7 cellular contexts compared by ENCODE assay signal in genomic region chr2:17878222-17879136, GRCh38. TPM values are rescaled to one million over a fixed set of nuclear protein-coding genes. Genes with fewer than 3 reads are reported as not detected.
DNase-seq lines count a peak whose midpoint lies in the region; ATAC-seq and TF ChIP-seq lines count a peak whose summit lies in the region.

TSS of gene KCNS3 (plus strand) at chr2:17878667. CDS start at chr2:17931009, 52,342 bp downstream.

- peaks cover 0 to 3% (median 0%) of the 10 kb centered on the region in 7 donors for H3K9me3 Mint-ChIP-seq in naive B cell

- ATAC-seq in GM21515 (IDR thresholded peaks at IDR 0.05; ENCODE audit: unreplicated experiment) (peak; percentile 79), naive B cell (ENCODE audit: low read depth in 2 of 2) (peak; percentile 58 to 59)

- TF ChIP-seq CTCF in GM12864 (IDR thresholded peaks at IDR 0.05; ENCODE audit: low read depth, low read length, missing control alignments) (no peak), esophagus muscularis mucosa (IDR thresholded peaks at IDR 0.05) (no peak)

- peaks cover 10 to 31% (median 29%) of the 10 kb centered on the region in 4 donors for H3K4me1 ChIP-seq in esophagus muscularis mucosa

- peak within 1 kb of the TSS in 2 of 6 donors; percentile 48 to 87 for H3K27ac Mint-ChIP-seq in naive B cell

- peaks cover 59 to 85% (median 67%) of the 10 kb centered on the region in 3 donors for H3K27me3 Mint-ChIP-seq in naive B cell

- intact Hi-C loops in esophagus muscularis mucosa (cut with DNase I), result loop anchor here (5.0 kb wide), 1 partner anchor 99 kb away; no protein-coding TSS in a partner anchor

- H3K36me3 ChIP-seq in esophagus muscularis mucosa, result no peaks in the 10 kb centered on the region

- H3K4me3 ChIP-seq in GM12864 (ENCODE audit: low read depth, low read length) (peak within 1 kb of the TSS; percentile 55), esophagus muscularis mucosa (peak within 1 kb of the TSS; percentile 67 to 81 (median 77))

- DNase-seq in GM12864 (ENCODE audit: low read depth) (no peak), HPDE6-E6E7 (ENCODE audit: extremely low spot score) (peak; percentile 33), T1000 (lab: John Stamatoyannopoulos, UW) (peak; percentile 10), esophagus muscularis mucosa (ENCODE audit: extremely low spot score) (no peak), naive B cell (peak; percentile 22)
- DNase-seq in activated effector memory CD4-positive, alpha-beta T cell treated with Interleukin-2 at 50 U/mL for 16 hours, result no peak

- WGBS in esophagus muscularis mucosa, result 2% methylated on average over 28 of the region's 114 CpGs

- H3K4me3 Mint-ChIP-seq in naive B cell, result peak within 1 kb of the TSS; percentile 88 to 96 (median 93)

- H3K36me3 Mint-ChIP-seq in naive B cell, result peaks cover 0 to 5% of the 10 kb centered on the region in 2 donors

- peak; percentile 18 for TF ChIP-seq POLR2A in esophagus muscularis mucosa (IDR thresholded peaks at IDR 0.05; ENCODE audit: low read depth)

- no peaks in the 10 kb centered on the region for H3K9me3 ChIP-seq in esophagus muscularis mucosa

- H3K4me1 Mint-ChIP-seq in naive B cell, result peaks cover 21 to 27% (median 25%) of the 10 kb centered on the region in 3 donors

- H3K27me3 ChIP-seq in esophagus muscularis mucosa, result no peaks in the 10 kb centered on the region

- no peak for TF ChIP-seq EP300 in esophagus muscularis mucosa (IDR thresholded peaks at IDR 0.05)

- peak within 1 kb of the TSS; percentile 72 to 82 (median 78) for H3K27ac ChIP-seq in esophagus muscularis mucosa (replicated peaks in 1 of 4)

RNA-seq across cellular contexts. Expression of gene KCNS3, which starts in this region (rescaled TPM):
- total RNA-seq in esophagus muscularis mucosa, result 10 to 100 TPM; 14.6 to 37.4 (median 24.3) TPM
- under 1 TPM in 2 of 6 donors, not detected in 4; 0.24 to 0.49 TPM for polyA plus RNA-seq in naive B cell (ENCODE audit: low read depth in 6 of 6)

Comparison
In these comparisons a context has a peak if more than half of its experiments do, and no peak if none do; other contexts are left out.
1. Peak in DNase-seq and ATAC-seq in naive B cell; RNA of the gene not detected or under 1 TPM.
2. DNase-seq: peak in HPDE6-E6E7 (single experiment) and T1000 (single experiment); none in GM12864 (single experiment), esophagus muscularis mucosa (single experiment) and activated effector memory CD4-positive, alpha-beta T cell treated with Interleukin-2 at 50 U/mL for 16 hours (single experiment).